Comparison of ENCODE assay signal across 8 cellular contexts in genomic region chr19:43474986-43475705, GRCh38. TPM values are rescaled to one million over a fixed set of nuclear protein-coding genes. Genes with fewer than 3 reads are reported as not detected.
DNase-seq lines count a peak whose midpoint lies in the region; ATAC-seq, FAIRE-seq and TF ChIP-seq lines count a peak whose summit lies in the region.

No MANE protein-coding gene starts in this region.

- H3K36me3 ChIP-seq in H1 (ENCODE audit: control insufficient read depth in 2 of 4, insufficient read depth in 4 of 4, low read length in 3 of 4), result no peaks in the 10 kb centered on the region

- no peaks in the 10 kb centered on the region for H4K20me1 ChIP-seq in H1 (replicated peaks in 1 of 2; ENCODE audit: control insufficient read depth in 1 of 2, insufficient read depth in 2 of 2, low read length in 2 of 2)

- H2BK15ac ChIP-seq in H1 (ENCODE audit: low read length), result no peak overlapping the region

- H2BK120ac ChIP-seq in H1 (replicated peaks; ENCODE audit: low read depth, low read length), result no peak overlapping the region

- no peak for TF ChIP-seq EP300 in H1 (IDR thresholded peaks at IDR 0.05; ENCODE audit: borderline replicate concordance in 1 of 2, low read depth in 2 of 2, low read length in 2 of 2)

- ATAC-seq in HG02981 (IDR thresholded peaks at IDR 0.05; ENCODE audit: unreplicated experiment), result peak; percentile 80

- peak overlapping the region; percentile 71 to 74 for H3K4me2 ChIP-seq in H1 (ENCODE audit: insufficient read depth in 1 of 2, low read depth in 2 of 2, low read length in 2 of 2)

- H2AK5ac ChIP-seq in H1 (ENCODE audit: low read depth, low read length), result no peak overlapping the region

- H3K4me3 ChIP-seq in H1 (ENCODE audit: extremely low read depth in 1 of 4, insufficient read depth in 2 of 4, low read depth in 3 of 4, low read length in 4 of 4), result peak overlapping the region; percentile 30 to 55 (median 40); a peak in 7 of 8 replicates

- H3K23ac ChIP-seq in H1 (ENCODE audit: insufficient read length), result no peak overlapping the region

- H3K14ac ChIP-seq in H1 (ENCODE audit: insufficient read length), result no peak overlapping the region

- H2BK12ac ChIP-seq in H1 (ENCODE audit: low read depth, low read length), result no peak overlapping the region

- FAIRE-seq in G401.6 (lab: Jason Lieb, UNC), result peak; percentile 82
- no peak for FAIRE-seq in H1 (lab: Jason Lieb, UNC)

- peak overlapping the region; percentile 47 for H4K5ac ChIP-seq in H1 (ENCODE audit: insufficient read length, low read depth, low read length)

- peak overlapping the region; percentile 44 for H4K91ac ChIP-seq in H1 (replicated peaks; ENCODE audit: insufficient read length, low read length)

- peak in 1 of 2 experiments; percentile 60; a peak in 2 of 3 replicates for TF ChIP-seq POLR2A in H1 (IDR thresholded peaks at IDR 0.05; ENCODE audit: control extremely low read depth in 1 of 2, low read depth in 2 of 2, low read length in 2 of 2)

- no peaks in the 10 kb centered on the region for H3K9me3 ChIP-seq in H1 (ENCODE audit: insufficient read depth in 2 of 2, low read depth in 1 of 2, low read length in 1 of 2)

- H2AFZ ChIP-seq in H1 (ENCODE audit: low read length), result peak overlapping the region; percentile 95

- H3K27me3 ChIP-seq in H1 (replicated peaks in 1 of 4; ENCODE audit: control insufficient read depth in 3 of 4, extremely low read depth in 1 of 4, insufficient read depth in 3 of 4, low read length in 3 of 4), result no peaks in the 10 kb centered on the region; a peak in 3 of 7 replicates

- peak overlapping the region; percentile 96; the same call in 1 of the 2 replicates for H4K8ac ChIP-seq in H1 (ENCODE audit: extremely low read depth, insufficient read depth, low read length)

- POLR2A ChIA-PET in H1 (lab: Charles Lee; ENCODE audit: partially characterized antibody), result interaction anchor here (0.9 to 3.1 kb wide), 6 partner anchors 11 to 1614 kb away, joined by 3 to 23 read pairs (median 3); partner anchors contain the start of gene LYPD3

- H3K4me1 ChIP-seq in H1 (replicated peaks in 1 of 4; ENCODE audit: control insufficient read depth in 3 of 4, insufficient read depth in 4 of 4, low read length in 3 of 4), result peaks cover 0 to 2% (median 0%) of the 10 kb centered on the region in 4 experiments; a peak in 3 of 7 replicates

- CTCF ChIA-PET in H1 (lab: Charles Lee; ENCODE audit: partially characterized antibody), result interaction anchor here (0.7 to 1.8 kb wide), 3 partner anchors 15 to 44 kb away, joined by 3 to 7 read pairs (median 4); no protein-coding TSS in a partner anchor

- H3K9ac ChIP-seq in H1 (replicated peaks in 1 of 4; ENCODE audit: extremely low read depth in 1 of 4, low read depth in 3 of 4, low read length in 3 of 4), result peak overlapping the region in 2 of 4 experiments; percentile 26 to 58; a peak in 4 of 7 replicates

- H3K56ac ChIP-seq in H1 (replicated peaks; ENCODE audit: insufficient read length, low read depth, low read length), result no peak overlapping the region

- no peaks in the 10 kb centered on the region for H3K79me1 ChIP-seq in H1 (ENCODE audit: low read depth, low read length)

- TF ChIP-seq CTCF in H1 (IDR thresholded peaks at IDR 0.05; ENCODE audit: control extremely low read depth in 1 of 3, insufficient read depth in 1 of 3, low read depth in 1 of 3, low read length in 3 of 3), result no peak

- 10% methylated on average over 33 of the region's 46 CpGs; no CpG with 5 or more reads in 1 of the 2 experiments for WGBS in H1 (ENCODE audit: extremely low coverage in 1 of 2, insufficient coverage in 1 of 2, insufficient read length in 1 of 2, insufficient replicate concordance in 2 of 2, low coverage in 1 of 2, low lambda C conversion rate in 2 of 2, missing lambda C conversion rate in 1 of 2), 2 experiments

- DNase-seq in NCI-H82 (lab: John Stamatoyannopoulos, UW) (peak; percentile 92), H1 (ENCODE audit: low read depth in 1 of 2, low spot score in 2 of 2) (peak; percentile 84 to 100), medulla oblongata (ENCODE audit: extremely low spot score) (peak; percentile 92), NCI-H2107 (lab: John Stamatoyannopoulos, UW) (no peak)
- peak; percentile 89 for DNase-seq in activated CD8-positive, alpha-beta memory T cell treated with anti-CD3 and anti-CD28 coated beads, Interleukin-2, amount 50 U/mL, for 24 hours (ENCODE audit: extremely low read depth)
- DNase-seq in stimulated activated CD4-positive, alpha-beta T cell treated with anti-CD3 and anti-CD28 coated beads, TNF-alpha, amount 100 ng/mL, for 24 hours (ENCODE audit: low read depth in 3 of 3), result peak; percentile 88 to 96 (median 95)

- no peak overlapping the region for H3K4ac ChIP-seq in H1 (replicated peaks; ENCODE audit: insufficient read length, low read depth, low read length)

- no peak overlapping the region for H2BK5ac ChIP-seq in H1 (ENCODE audit: low read depth, low read length)

- H3K27ac ChIP-seq in H1 (ENCODE audit: low read depth, low read length), result no peak overlapping the region

- no peak overlapping the region for H2BK20ac ChIP-seq in H1 (ENCODE audit: low read length)

- H3K18ac ChIP-seq in H1 (ENCODE audit: extremely low read depth, low read length), result peak overlapping the region; percentile 93

- no peaks in the 10 kb centered on the region for H3K79me2 ChIP-seq in H1 (ENCODE audit: control insufficient read depth in 1 of 2, insufficient read depth in 2 of 2, low read length in 2 of 2)

- TF ChIP-seq RAD21 in H1 (IDR thresholded peaks at IDR 0.05 in 1 of 2, conservative IDR thresholded peaks at IDR 0.05 in 1 of 2; ENCODE audit: low read depth in 2 of 2, low read length in 2 of 2), result no peak

- 0 out of 2 replicates have a peak, but pooled peaks cover 3% of the 10 kb centered on the region for H3K23me2 ChIP-seq in H1 (ENCODE audit: low read depth, low read length)

TF ChIP-seq in H1, 55 proteins besides CTCF, POLR2A, EP300 and RAD21 (continues in another document):
- TF ChIP-seq TEAD4 (IDR thresholded peaks at IDR 0.05; ENCODE audit: low read depth, low read length), result peak; percentile 37; the same call in 1 of the 2 replicates
- peak; percentile 76; the same call in 1 of the 2 replicates for TF ChIP-seq SP1 (IDR thresholded peaks at IDR 0.05; ENCODE audit: low read depth, low read length)
- TF ChIP-seq CHD2 (IDR thresholded peaks at IDR 0.05; ENCODE audit: low read length), result peak; percentile 59; the same call in 1 of the 2 replicates
- no peak for TF ChIP-seq SIRT6 (IDR thresholded peaks at IDR 0.05; ENCODE audit: low read length)
- peak; percentile 99 for TF ChIP-seq EGR1 (IDR thresholded peaks at IDR 0.05; ENCODE audit: borderline replicate concordance, low read depth, low read length)
- no peak; the same call in 1 of the 2 replicates for TF ChIP-seq RBBP5 (IDR thresholded peaks at IDR 0.05; ENCODE audit: borderline replicate concordance, low read depth, low read length)
- no peak for TF ChIP-seq HDAC6 (IDR thresholded peaks at IDR 0.05; ENCODE audit: low read depth, low read length)
- no peak for TF ChIP-seq HDAC2 (IDR thresholded peaks at IDR 0.05; ENCODE audit: borderline replicate concordance in 1 of 2, low read depth in 2 of 2, low read length in 2 of 2)
- TF ChIP-seq TAF1 (IDR thresholded peaks at IDR 0.05; ENCODE audit: low read depth, low read length), result peak; percentile 72
- peak; percentile 63 for TF ChIP-seq ASH2L (IDR thresholded peaks at IDR 0.05; ENCODE audit: low read length)
- TF ChIP-seq SAP30 (IDR thresholded peaks at IDR 0.05; ENCODE audit: insufficient read depth, insufficient replicate concordance, low read length), result no peak

RNA-seq across cellular contexts. Expression of gene LYPD3, which starts 9.7 kb away (rescaled TPM):
- 4.0 and 4.1 TPM in 2 replicates for total RNA-seq in H1 (2021; fragmentation: NEBNext Ultra II Directional; extraction: Animal tissue kit (Norgen Biotek cat#: 25700))
- polyA plus RNA-seq in H1 (2011; rRNA removed), result 16.4 and 18.4 TPM in 2 replicates
- polyA plus RNA-seq in H1 (2011; cell fraction: cytosol; rRNA removed), result 7.3 TPM
- polyA plus RNA-seq in H1 (2011; cell fraction: nucleus; rRNA removed), result 10.4 TPM
- 4.2 to 7.0 TPM (median 5.4 TPM) in 4 replicates for polyA plus RNA-seq in H1 (2012, experiment 1 of 2)
- polyA plus RNA-seq in H1 (2012, experiment 2 of 2), result 5.2 TPM
- polyA plus RNA-seq in H1 (2013, experiment 1 of 2), result 6.0 TPM
- polyA plus RNA-seq in H1 (2013, experiment 2 of 2), result 5.9 TPM
- 2.0 and 2.5 TPM in 2 replicates for polyA minus RNA-seq in H1 (2011; rRNA and poly(A)+ RNA removed)
- polyA minus RNA-seq in H1 (2011; cell fraction: cytosol; rRNA and poly(A)+ RNA removed), result 3.4 TPM
- polyA minus RNA-seq in H1 (2011; cell fraction: nucleus; rRNA and poly(A)+ RNA removed), result 3.5 TPM

RNA-seq across cellular contexts. Expression of gene PHLDB3, which starts 29.4 kb away (rescaled TPM):
- total RNA-seq in H1 (2021; fragmentation: NEBNext Ultra II Directional; extraction: Animal tissue kit (Norgen Biotek cat#: 25700)), result 7.5 and 8.5 TPM in 2 replicates
- polyA plus RNA-seq in H1 (2011; rRNA removed), result 4.0 and 6.5 TPM in 2 replicates
- polyA plus RNA-seq in H1 (2011; cell fraction: cytosol; rRNA removed), result 6.4 TPM
- polyA plus RNA-seq in H1 (2011; cell fraction: nucleus; rRNA removed), result 15.0 TPM
- polyA plus RNA-seq in H1 (2012, experiment 1 of 2), result 4.4 to 7.9 TPM (median 7.4 TPM) in 4 replicates
- 4.7 TPM for polyA plus RNA-seq in H1 (2012, experiment 2 of 2)
- 5.8 TPM for polyA plus RNA-seq in H1 (2013, experiment 1 of 2)
- polyA plus RNA-seq in H1 (2013, experiment 2 of 2), result 6.0 TPM
- polyA minus RNA-seq in H1 (2011; rRNA and poly(A)+ RNA removed), result 3.1 and 3.2 TPM in 2 replicates
- 6.4 TPM for polyA minus RNA-seq in H1 (2011; cell fraction: cytosol; rRNA and poly(A)+ RNA removed)
- polyA minus RNA-seq in H1 (2011; cell fraction: nucleus; rRNA and poly(A)+ RNA removed), result 9.0 TPM

RNA-seq across cellular contexts. Expression of gene ETHE1, which starts 51.9 kb away (rescaled TPM):
- 18.6 and 19.9 TPM in 2 replicates for total RNA-seq in H1 (2021; fragmentation: NEBNext Ultra II Directional; extraction: Animal tissue kit (Norgen Biotek cat#: 25700))
- 92.7 and 96.0 TPM in 2 replicates for polyA plus RNA-seq in H1 (2011; rRNA removed)
- polyA plus RNA-seq in H1 (2011; cell fraction: cytosol; rRNA removed), result 53.2 TPM
- 79.8 TPM for polyA plus RNA-seq in H1 (2011; cell fraction: nucleus; rRNA removed)
- 17.1 to 36.3 TPM (median 33.6 TPM) in 4 replicates for polyA plus RNA-seq in H1 (2012, experiment 1 of 2)
- polyA plus RNA-seq in H1 (2012, experiment 2 of 2), result 32.6 TPM
- 38.2 TPM for polyA plus RNA-seq in H1 (2013, experiment 1 of 2)
- 32.9 TPM for polyA plus RNA-seq in H1 (2013, experiment 2 of 2)
- polyA minus RNA-seq in H1 (2011; rRNA and poly(A)+ RNA removed), result 30.1 and 31.6 TPM in 2 replicates
- polyA minus RNA-seq in H1 (2011; cell fraction: cytosol; rRNA and poly(A)+ RNA removed), result 15.7 TPM
- polyA minus RNA-seq in H1 (2011; cell fraction: nucleus; rRNA and poly(A)+ RNA removed), result 10.8 TPM

RNA-seq across cellular contexts. Expression of gene ZNF575, which starts 57.8 kb away (rescaled TPM):
- total RNA-seq in H1 (2021; fragmentation: NEBNext Ultra II Directional; extraction: Animal tissue kit (Norgen Biotek cat#: 25700)), result not detected in 2 replicates
- polyA plus RNA-seq in H1 (2011; rRNA removed), result 0.05 and 0.16 TPM in 2 replicates
- polyA plus RNA-seq in H1 (2011; cell fraction: cytosol; rRNA removed), result not detected
- polyA plus RNA-seq in H1 (2011; cell fraction: nucleus; rRNA removed), result 0.10 TPM
- polyA plus RNA-seq in H1 (2012, experiment 1 of 2), result 0.25 to 0.71 TPM (median 0.55 TPM) in 4 replicates
- 0.16 TPM for polyA plus RNA-seq in H1 (2012, experiment 2 of 2)
- 0.28 TPM for polyA plus RNA-seq in H1 (2013, experiment 1 of 2)
- 0.20 TPM for polyA plus RNA-seq in H1 (2013, experiment 2 of 2)
- polyA minus RNA-seq in H1 (2011; rRNA and poly(A)+ RNA removed), result not detected in 2 replicates
- polyA minus RNA-seq in H1 (2011; cell fraction: cytosol; rRNA and poly(A)+ RNA removed), result not detected
- polyA minus RNA-seq in H1 (2011; cell fraction: nucleus; rRNA and poly(A)+ RNA removed), result 0.30 TPM
